ENCODE assay signal across 30 cellular contexts in genomic region chr2:215205787-215206186, GRCh38.
"Had no signal": no experiment of that assay in that cellular context is flagged by ENCODE, and none has a peak within 500 bp of the region (broad histone marks: within the 10 kb centered on the region; RNA-seq: fewer than 3 reads in every experiment).

No MANE protein-coding gene starts in this region.

- H3K27me3 ChIP-seq: ascending aorta, cardiac muscle cell had no signal

- H3K4me1 ChIP-seq: ascending aorta had no signal

- DNase-seq: activated CD4-positive, alpha-beta memory T cell treated with anti-CD3 and anti-CD28 coated beads, Interleukin-2, amount 10 ng/mL, durations not matched to agents 7 days and 5 days; activated CD4-positive, alpha-beta T cell treated with anti-CD3 and anti-CD28 coated beads for 1 hour; activated CD4-positive, alpha-beta T cell treated with anti-CD3 and anti-CD28 coated beads for 36 hours; activated CD4-positive, alpha-beta T cell treated with anti-CD3 and anti-CD28 coated beads for 48 hours; activated CD4-positive, alpha-beta T cell treated with anti-CD3 and anti-CD28 coated beads, Interleukin-2, amount 10 ng/mL, durations not matched to agents 7 days and 5 days; activated CD4-positive, alpha-beta T cell treated with anti-CD3 and anti-CD28 coated beads, Interleukin-2, amount 50 U/mL, for 48 hours; activated CD4-positive, CD25-positive, alpha-beta regulatory T cell; activated CD8-positive, alpha-beta memory T cell treated with anti-CD3 and anti-CD28 coated beads for 24 hours; activated CD8-positive, alpha-beta memory T cell treated with anti-CD3 and anti-CD28 coated beads, Interleukin-2, amount 10 ng/mL, durations not matched to agents 7 days and 5 days; activated CD8-positive, alpha-beta memory T cell treated with anti-CD3 and anti-CD28 coated beads, Interleukin-2, amount 50 U/mL, for 48 hours; activated CD8-positive, alpha-beta T cell treated with anti-CD3 and anti-CD28 coated beads, Interleukin-2, amount 10 ng/mL, durations not matched to agents 7 days and 5 days; activated effector memory CD4-positive, alpha-beta T cell treated with Interleukin-2 at 50 U/mL for 16 hours; activated gamma-delta T cell; activated naive CD4-positive, alpha-beta T cell treated with anti-CD3 and anti-CD28 coated beads, Interleukin-2, amount 10 ng/mL, durations not matched to agents 7 days and 5 days; activated naive CD4-positive, alpha-beta T cell treated with Interleukin-2 at 50 U/mL for 16 hours; activated naive CD8-positive, alpha-beta T cell treated with anti-CD3 and anti-CD28 coated beads, Interleukin-2, amount 10 ng/mL, durations not matched to agents 7 days and 5 days; activated naive CD8-positive, alpha-beta T cell treated with anti-CD3 and anti-CD28 coated beads, Interleukin-2, amount 50 U/mL, for 24 hours; activated T-cell treated with anti-CD3 and anti-CD28 coated beads, Interleukin-2, amount 50 U/mL, for 24 hours; activated T-cell treated with anti-CD3 and anti-CD28 coated beads, Interleukin-2, amount 50 U/mL, for 48 hours; amygdala; anterior cingulate cortex; caudate nucleus; cerebellar nuclear complex; T-helper 2 cell; T-helper 9 cell; WERI-Rb-1 had no signal

- H3K27ac ChIP-seq: ascending aorta, cardiac muscle cell, WERI-Rb-1 had no signal

- ATAC-seq: activated CD4-positive, alpha-beta T cell treated with anti-CD3 and anti-CD28 coated beads for 36 hours; activated CD4-positive, CD25-positive, alpha-beta regulatory T cell treated with anti-CD3 and anti-CD28 coated beads, Interleukin-2, amount 50 U/mL, for 24 hours; activated CD8-positive, alpha-beta memory T cell treated with anti-CD3 and anti-CD28 coated beads, Interleukin-2, amount 10 ng/mL, durations not matched to agents 7 days and 5 days; activated CD8-positive, alpha-beta T cell treated with anti-CD3 and anti-CD28 coated beads, Interleukin-2, amount 10 ng/mL, durations not matched to agents 7 days and 5 days; activated naive CD8-positive, alpha-beta T cell treated with anti-CD3 and anti-CD28 coated beads, Interleukin-2, amount 50 U/mL, for 24 hours; WTC11 had no signal
